In genomic region chr7:45548917-45549316, GRCh38 we compare ENCODE assay signal across 1 cellular context. TPM values are rescaled to one million over a fixed set of nuclear protein-coding genes. Genes with fewer than 3 reads are reported as not detected.
"Had no signal": no experiment of that assay in that cellular context is flagged by ENCODE, and none has a peak within 500 bp of the region (broad histone marks: within the 10 kb centered on the region; RNA-seq: fewer than 3 reads in every experiment).

No MANE protein-coding gene starts in this region.

RNA-seq across cellular contexts. Expression of gene ADCY1, which starts 25.3 kb away (rescaled TPM):
- polyA plus RNA-seq: smooth muscle cell had no signal
